1 cellular context compared by ENCODE assay signal in the genomic region with DNA sequence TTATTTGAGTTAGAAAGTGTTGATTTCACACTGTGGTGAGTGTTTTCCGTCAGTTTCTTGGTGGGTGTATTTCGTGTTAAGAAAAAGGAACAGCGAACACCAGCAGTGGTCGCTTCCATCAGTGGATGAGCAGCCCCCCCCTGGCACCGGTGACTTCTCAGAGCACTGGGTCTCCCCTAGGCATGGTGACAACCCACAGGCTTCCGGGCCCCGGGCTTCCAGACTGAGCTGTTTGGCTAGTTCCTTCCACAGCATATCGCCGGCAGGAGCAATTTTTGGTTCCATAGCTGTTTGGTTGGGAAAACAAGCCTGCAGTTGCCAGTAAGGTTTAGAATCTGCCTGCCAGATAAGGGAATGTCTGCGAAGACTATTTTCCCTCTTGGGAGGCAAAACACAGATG.
TF ChIP-seq lines count a peak whose summit lies in the region.

No MANE protein-coding gene starts in this region.

TF ChIP-seq in GM23338, 12 proteins besides CTCF, POLR2A, EP300 and RAD21 (continued from another document):
- TF ChIP-seq ETS1 (IDR thresholded peaks at IDR 0.05) (no peak), ZNF114 (CRISPR knock-in tag; IDR thresholded peaks at IDR 0.05) (no peak)
- TF ChIP-seq, protein P1, sequence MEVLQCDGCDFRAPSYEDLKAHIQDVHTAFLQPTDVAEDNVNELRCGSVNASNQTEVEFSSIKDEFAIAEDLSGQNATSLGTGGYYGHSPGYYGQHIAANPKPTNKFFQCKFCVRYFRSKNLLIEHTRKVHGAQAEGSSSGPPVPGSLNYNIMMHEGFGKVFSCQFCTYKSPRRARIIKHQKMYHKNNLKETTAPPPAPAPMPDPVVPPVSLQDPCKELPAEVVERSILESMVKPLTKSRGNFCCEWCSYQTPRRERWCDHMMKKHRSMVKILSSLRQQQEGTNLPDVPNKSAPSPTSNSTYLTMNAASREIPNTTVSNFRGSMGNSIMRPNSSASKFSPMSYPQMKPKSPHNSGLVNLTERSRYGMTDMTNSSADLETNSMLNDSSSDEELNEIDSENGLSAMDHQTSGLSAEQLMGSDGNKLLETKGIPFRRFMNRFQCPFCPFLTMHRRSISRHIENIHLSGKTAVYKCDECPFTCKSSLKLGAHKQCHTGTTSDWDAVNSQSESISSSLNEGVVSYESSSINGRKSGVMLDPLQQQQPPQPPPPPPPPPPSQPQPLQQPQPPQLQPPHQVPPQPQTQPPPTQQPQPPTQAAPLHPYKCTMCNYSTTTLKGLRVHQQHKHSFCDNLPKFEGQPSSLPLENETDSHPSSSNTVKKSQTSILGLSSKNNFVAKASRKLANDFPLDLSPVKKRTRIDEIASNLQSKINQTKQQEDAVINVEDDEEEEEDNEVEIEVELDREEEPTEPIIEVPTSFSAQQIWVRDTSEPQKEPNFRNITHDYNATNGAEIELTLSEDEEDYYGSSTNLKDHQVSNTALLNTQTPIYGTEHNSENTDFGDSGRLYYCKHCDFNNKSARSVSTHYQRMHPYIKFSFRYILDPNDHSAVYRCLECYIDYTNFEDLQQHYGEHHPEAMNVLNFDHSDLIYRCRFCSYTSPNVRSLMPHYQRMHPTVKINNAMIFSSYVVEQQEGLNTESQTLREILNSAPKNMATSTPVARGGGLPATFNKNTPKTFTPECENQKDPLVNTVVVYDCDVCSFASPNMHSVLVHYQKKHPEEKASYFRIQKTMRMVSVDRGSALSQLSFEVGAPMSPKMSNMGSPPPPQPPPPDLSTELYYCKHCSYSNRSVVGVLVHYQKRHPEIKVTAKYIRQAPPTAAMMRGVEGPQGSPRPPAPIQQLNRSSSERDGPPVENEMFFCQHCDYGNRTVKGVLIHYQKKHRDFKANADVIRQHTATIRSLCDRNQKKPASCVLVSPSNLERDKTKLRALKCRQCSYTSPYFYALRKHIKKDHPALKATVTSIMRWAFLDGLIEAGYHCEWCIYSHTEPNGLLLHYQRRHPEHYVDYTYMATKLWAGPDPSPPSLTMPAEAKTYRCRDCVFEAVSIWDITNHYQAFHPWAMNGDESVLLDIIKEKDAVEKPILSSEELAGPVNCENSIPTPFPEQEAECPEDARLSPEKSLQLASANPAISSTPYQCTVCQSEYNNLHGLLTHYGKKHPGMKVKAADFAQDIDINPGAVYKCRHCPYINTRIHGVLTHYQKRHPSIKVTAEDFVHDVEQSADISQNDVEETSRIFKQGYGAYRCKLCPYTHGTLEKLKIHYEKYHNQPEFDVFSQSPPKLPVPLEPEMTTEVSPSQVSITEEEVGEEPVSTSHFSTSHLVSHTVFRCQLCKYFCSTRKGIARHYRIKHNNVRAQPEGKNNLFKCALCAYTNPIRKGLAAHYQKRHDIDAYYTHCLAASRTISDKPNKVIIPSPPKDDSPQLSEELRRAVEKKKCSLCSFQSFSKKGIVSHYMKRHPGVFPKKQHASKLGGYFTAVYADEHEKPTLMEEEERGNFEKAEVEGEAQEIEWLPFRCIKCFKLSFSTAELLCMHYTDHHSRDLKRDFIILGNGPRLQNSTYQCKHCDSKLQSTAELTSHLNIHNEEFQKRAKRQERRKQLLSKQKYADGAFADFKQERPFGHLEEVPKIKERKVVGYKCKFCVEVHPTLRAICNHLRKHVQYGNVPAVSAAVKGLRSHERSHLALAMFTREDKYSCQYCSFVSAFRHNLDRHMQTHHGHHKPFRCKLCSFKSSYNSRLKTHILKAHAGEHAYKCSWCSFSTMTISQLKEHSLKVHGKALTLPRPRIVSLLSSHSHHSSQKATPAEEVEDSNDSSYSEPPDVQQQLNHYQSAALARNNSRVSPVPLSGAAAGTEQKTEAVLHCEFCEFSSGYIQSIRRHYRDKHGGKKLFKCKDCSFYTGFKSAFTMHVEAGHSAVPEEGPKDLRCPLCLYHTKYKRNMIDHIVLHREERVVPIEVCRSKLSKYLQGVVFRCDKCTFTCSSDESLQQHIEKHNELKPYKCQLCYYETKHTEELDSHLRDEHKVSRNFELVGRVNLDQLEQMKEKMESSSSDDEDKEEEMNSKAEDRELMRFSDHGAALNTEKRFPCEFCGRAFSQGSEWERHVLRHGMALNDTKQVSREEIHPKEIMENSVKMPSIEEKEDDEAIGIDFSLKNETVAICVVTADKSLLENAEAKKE (CRISPR knock-in tag; IDR thresholded peaks at IDR 0.05) = no peak
